Comparison of ENCODE assay signal across 23 cellular contexts in the genomic region with DNA sequence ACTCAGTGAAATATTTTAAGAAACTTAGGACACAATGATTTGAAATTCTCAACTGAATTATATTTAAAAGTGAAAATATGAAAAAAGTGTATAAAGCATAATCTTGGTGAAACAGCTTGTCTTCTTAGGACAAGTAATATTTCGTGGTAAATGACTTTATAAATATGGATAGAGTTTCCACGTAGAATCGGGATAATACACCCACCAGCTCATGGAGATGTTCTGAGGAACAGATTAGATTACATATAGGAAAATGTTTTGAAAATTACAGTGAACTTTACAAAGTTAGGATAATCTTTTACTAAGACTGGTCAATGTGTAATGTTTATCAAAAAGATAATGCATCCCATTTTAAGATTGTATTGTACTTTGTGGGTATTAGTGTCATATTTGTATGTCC. TPM values are rescaled to one million over a fixed set of nuclear protein-coding genes. Genes with fewer than 3 reads are reported as not detected.
"Had no signal": no experiment of that assay in that cellular context is flagged by ENCODE, and none has a peak within 500 bp of the region (broad histone marks: within the 10 kb centered on the region; RNA-seq: fewer than 3 reads in every experiment).

No MANE protein-coding gene starts in this region.

- H3K4me3 ChIP-seq: lung, right atrium auricular region, sigmoid colon, thyroid gland had no signal

- FAIRE-seq: keratinocyte, urothelium cell line had no signal

- ATAC-seq: esophagus mucosa; left cardiac atrium; left ventricle myocardium superior; naive thymus-derived CD4-positive, alpha-beta T cell; stimulated activated naive B cell treated with anti-CD40 and anti-IgM and Interleukin-4, amounts not matched to agents 10 μg/mL and 1 μg/mL and 100 μg/mL, for 72 hours had no signal

- H3K27ac Mint-ChIP-seq: immature natural killer cell; naive thymus-derived CD4-positive, alpha-beta T cell; nephron progenitor cell; stimulated activated naive B cell treated with anti-CD40 and anti-IgM and Interleukin-4, amounts not matched to agents 10 μg/mL and 1 μg/mL and 100 μg/mL, for 72 hours; type B pancreatic cell had no signal

- H3K36me3 Mint-ChIP-seq: immature natural killer cell; naive thymus-derived CD4-positive, alpha-beta T cell; stimulated activated naive B cell treated with anti-CD40 and anti-IgM and Interleukin-4, amounts not matched to agents 10 μg/mL and 1 μg/mL and 100 μg/mL, for 72 hours; type B pancreatic cell had no signal

- H3K4me1 Mint-ChIP-seq: immature natural killer cell; naive thymus-derived CD4-positive, alpha-beta T cell; nephron progenitor cell; stimulated activated naive B cell treated with anti-CD40 and anti-IgM and Interleukin-4, amounts not matched to agents 10 μg/mL and 1 μg/mL and 100 μg/mL, for 72 hours had no signal

- H3K9me3 Mint-ChIP-seq: nephron progenitor cell, type B pancreatic cell had no signal

- H3K4me1 ChIP-seq: right atrium auricular region, sigmoid colon, thyroid gland had no signal

- H3K4me3 Mint-ChIP-seq: immature natural killer cell; naive thymus-derived CD4-positive, alpha-beta T cell; nephron progenitor cell; stimulated activated naive B cell treated with anti-CD40 and anti-IgM and Interleukin-4, amounts not matched to agents 10 μg/mL and 1 μg/mL and 100 μg/mL, for 72 hours; type B pancreatic cell had no signal

- H3K9me3 ChIP-seq: right atrium auricular region, sigmoid colon, thyroid gland had no signal

- H3K27me3 ChIP-seq: right atrium auricular region, sigmoid colon, thyroid gland had no signal

- H3K27ac ChIP-seq: right atrium auricular region, sigmoid colon, thyroid gland had no signal

- H3K27me3 Mint-ChIP-seq: naive thymus-derived CD4-positive, alpha-beta T cell; stimulated activated naive B cell treated with anti-CD40 and anti-IgM and Interleukin-4, amounts not matched to agents 10 μg/mL and 1 μg/mL and 100 μg/mL, for 72 hours; type B pancreatic cell had no signal

- H3K36me3 ChIP-seq: right atrium auricular region, sigmoid colon, thyroid gland had no signal

- DNase-seq: effector memory CD4-positive, alpha-beta T cell; immature natural killer cell; left cardiac atrium; left ventricle myocardium superior; mesenchymal stem cell; midbrain; naive thymus-derived CD4-positive, alpha-beta T cell; nephron progenitor cell; posterior cingulate gyrus; sigmoid colon; stimulated activated CD4-positive, alpha-beta T cell treated with anti-CD3 and anti-CD28 coated beads, Interleukin-2, amount 100 ng/mL, for 24 hours; stimulated activated CD4-positive, alpha-beta T cell treated with anti-CD3 and anti-CD28 coated beads, Interleukin-4, amount 100 ng/mL, for 4 hours; stimulated activated naive B cell treated with anti-CD40 and anti-IgM and Interleukin-4, amounts not matched to agents 10 μg/mL and 1 μg/mL and 100 μg/mL, for 72 hours; thyroid gland had no signal

RNA-seq across cellular contexts. Expression of gene MYF6, which starts 25.6 kb away (rescaled TPM):
- total RNA-seq: esophagus mucosa; fibroblast of lung; left cardiac atrium; left ventricle myocardium superior; lung; naive thymus-derived CD4-positive, alpha-beta T cell; sigmoid colon; thyroid gland had no signal
- polyA plus RNA-seq: fibroblast of lung; immature natural killer cell; keratinocyte; lung; naive thymus-derived CD4-positive, alpha-beta T cell; sigmoid colon had no signal

RNA-seq across cellular contexts. Expression of gene MYF5, which starts 34.9 kb away (rescaled TPM):
- total RNA-seq: esophagus mucosa; fibroblast of lung; frontal cortex; left cardiac atrium; left ventricle myocardium superior; lung; naive thymus-derived CD4-positive, alpha-beta T cell; omental fat pad; right atrium auricular region; sigmoid colon; thyroid gland had no signal
- polyA plus RNA-seq: fibroblast of lung; immature natural killer cell; keratinocyte; lung; naive thymus-derived CD4-positive, alpha-beta T cell; sigmoid colon had no signal
